In genomic region chr9:92291577-92291976, GRCh38 we compare ENCODE assay signal across 9 cellular contexts. TPM values are rescaled to one million over a fixed set of nuclear protein-coding genes. Genes with fewer than 3 reads are reported as not detected.
A peak's percentile ranks its signal among the peaks of the same experiment; 100 is the strongest.
DNase-seq lines count a peak whose midpoint lies in the region; TF ChIP-seq lines count a peak whose summit lies in the region.
"Had no signal": no experiment of that assay in that cellular context is flagged by ENCODE, and none has a peak within 500 bp of the region (broad histone marks: within the 10 kb centered on the region; RNA-seq: fewer than 3 reads in every experiment).

No MANE protein-coding gene starts in this region.

- H3K4me1 Mint-ChIP-seq in activated CD4-positive, alpha-beta T cell treated with anti-CD3 and anti-CD28 coated beads, Interleukin-2, amount 10 ng/mL, durations not matched to agents 7 days and 5 days, result peaks cover 66% of the 10 kb centered on the region
- peaks cover 63% of the 10 kb centered on the region for H3K4me1 Mint-ChIP-seq in chondrocyte (ENCODE audit: low read depth)
- H3K4me1 Mint-ChIP-seq in progenitor cell of endocrine pancreas (ENCODE audit: low read depth), result peaks cover 42% of the 10 kb centered on the region

- H3K36me3 Mint-ChIP-seq in activated CD4-positive, alpha-beta T cell treated with anti-CD3 and anti-CD28 coated beads, Interleukin-2, amount 10 ng/mL, durations not matched to agents 7 days and 5 days (ENCODE audit: low read depth), result peaks cover 44% of the 10 kb centered on the region
- H3K36me3 Mint-ChIP-seq in chondrocyte (ENCODE audit: low read depth), result peaks cover 26% of the 10 kb centered on the region
- H3K36me3 Mint-ChIP-seq in progenitor cell of endocrine pancreas (ENCODE audit: insufficient read depth), result peaks cover 13% of the 10 kb centered on the region

- H3K4me3 Mint-ChIP-seq in activated CD4-positive, alpha-beta T cell treated with anti-CD3 and anti-CD28 coated beads, Interleukin-2, amount 10 ng/mL, durations not matched to agents 7 days and 5 days, result peak overlapping the region; percentile 94
- H3K4me3 Mint-ChIP-seq in chondrocyte (ENCODE audit: unreplicated experiment) (peak overlapping the region; percentile 98), progenitor cell of endocrine pancreas (ENCODE audit: low read depth) (peak overlapping the region; percentile 96)

- peak overlapping the region; percentile 21 for H3K27ac Mint-ChIP-seq in activated CD4-positive, alpha-beta T cell treated with anti-CD3 and anti-CD28 coated beads, Interleukin-2, amount 10 ng/mL, durations not matched to agents 7 days and 5 days
- peak overlapping the region; percentile 100 for H3K27ac Mint-ChIP-seq in chondrocyte (ENCODE audit: unreplicated experiment)
- H3K27ac Mint-ChIP-seq in progenitor cell of endocrine pancreas, result peak overlapping the region; percentile 33

- peak overlapping the region; percentile 98 for H3K4me3 ChIP-seq in NB4 (ENCODE audit: low read depth, low read length)

- DNase-seq in activated CD4-positive, alpha-beta T cell treated with anti-CD3 and anti-CD28 coated beads, Interleukin-2, amount 10 ng/mL, durations not matched to agents 7 days and 5 days, result no peak
- no peak for DNase-seq in activated CD4-positive, alpha-beta T cell treated with anti-CD3 and anti-CD28 coated beads for 4 hours
- DNase-seq in NB4 (ENCODE audit: low read depth) (no peak), chondrocyte (ENCODE audit: low spot score) (no peak), progenitor cell of endocrine pancreas (ENCODE audit: low spot score, unreplicated experiment) (no peak), ecto neural progenitor cell (ENCODE audit: low spot score) (no peak), DMS 273 treated with DMSO at 0.1 percent for 48 hours (lab: John Stamatoyannopoulos, UW) (no peak), amniotic stem cell (lab: John Stamatoyannopoulos, UW) (no peak)
- DNase-seq: foreskin melanocyte had no signal

- no peaks in the 10 kb centered on the region for H3K27me3 Mint-ChIP-seq in activated CD4-positive, alpha-beta T cell treated with anti-CD3 and anti-CD28 coated beads, Interleukin-2, amount 10 ng/mL, durations not matched to agents 7 days and 5 days
- no peaks in the 10 kb centered on the region for H3K27me3 Mint-ChIP-seq in chondrocyte (ENCODE audit: low read depth)
- no peaks in the 10 kb centered on the region for H3K27me3 Mint-ChIP-seq in progenitor cell of endocrine pancreas

- POLR2A ChIA-PET in activated CD4-positive, alpha-beta T cell treated with anti-CD3 and anti-CD28 coated beads, Interleukin-2, amount 10 ng/mL, durations not matched to agents 7 days and 5 days (lab: Charles Lee), result no interaction called here

- TF ChIP-seq CTCF in NB4 (IDR thresholded peaks at IDR 0.05; ENCODE audit: low read depth, low read length) (no peak), chondrocyte (IDR thresholded peaks at IDR 0.05) (no peak), progenitor cell of endocrine pancreas (IDR thresholded peaks at IDR 0.05; ENCODE audit: unreplicated experiment) (no peak)

- no peaks in the 10 kb centered on the region for H3K9me3 Mint-ChIP-seq in activated CD4-positive, alpha-beta T cell treated with anti-CD3 and anti-CD28 coated beads, Interleukin-2, amount 10 ng/mL, durations not matched to agents 7 days and 5 days
- H3K9me3 Mint-ChIP-seq in chondrocyte (ENCODE audit: low read depth) (no peaks in the 10 kb centered on the region), progenitor cell of endocrine pancreas (ENCODE audit: low read depth) (no peaks in the 10 kb centered on the region)

- no peak for TF ChIP-seq POLR2A in NB4 (IDR thresholded peaks at IDR 0.05; ENCODE audit: extremely low read depth, insufficient read length)

- CTCF ChIA-PET in activated CD4-positive, alpha-beta T cell treated with anti-CD3 and anti-CD28 coated beads, Interleukin-2, amount 10 ng/mL, durations not matched to agents 7 days and 5 days (lab: Charles Lee), result no interaction called here

RNA-seq across cellular contexts. Expression of gene IARS1, which starts 1.9 kb away (rescaled TPM):
- 100 to 1,000 TPM; 123 to 128 TPM for total RNA-seq in activated CD4-positive, alpha-beta T cell treated with anti-CD3 and anti-CD28 coated beads, Interleukin-2, amount 10 ng/mL, durations not matched to agents 7 days and 5 days
- total RNA-seq in chondrocyte (176 to 249 TPM (median 237 TPM) in 3 replicates), progenitor cell of endocrine pancreas (170 and 186 TPM in 2 replicates)

RNA-seq across cellular contexts. Expression of gene NOL8, which starts 33.6 kb away (rescaled TPM):
- 10 to 100 TPM; 58.0 to 73.0 TPM for total RNA-seq in activated CD4-positive, alpha-beta T cell treated with anti-CD3 and anti-CD28 coated beads, Interleukin-2, amount 10 ng/mL, durations not matched to agents 7 days and 5 days
- total RNA-seq in chondrocyte (28.3 to 39.7 TPM (median 30.5 TPM) in 3 replicates), progenitor cell of endocrine pancreas (37.7 and 38.3 TPM in 2 replicates)

RNA-seq across cellular contexts. Expression of gene CENPP, which starts 34.2 kb away (rescaled TPM):
- total RNA-seq in activated CD4-positive, alpha-beta T cell treated with anti-CD3 and anti-CD28 coated beads, Interleukin-2, amount 10 ng/mL, durations not matched to agents 7 days and 5 days, result 10 to 100 TPM; 23.3 to 31.6 TPM
- 7.7 to 19.7 TPM (median 9.2 TPM) in 3 replicates for total RNA-seq in chondrocyte
- total RNA-seq in progenitor cell of endocrine pancreas, result 5.0 and 6.9 TPM in 2 replicates

Comparison
In these comparisons a context has a peak if more than half of its experiments do, and no peak if none do; other contexts are left out.
1. H3K27ac Mint-ChIP-seq: peak in every context shown above with its lines; median percentile 100 in chondrocyte; 33 in progenitor cell of endocrine pancreas; 21 in activated CD4-positive, alpha-beta T cell treated with anti-CD3 and anti-CD28 coated beads, Interleukin-2, amount 10 ng/mL, durations not matched to agents 7 days and 5 days.